19 cellular contexts compared by ENCODE assay signal in the genomic region with DNA sequence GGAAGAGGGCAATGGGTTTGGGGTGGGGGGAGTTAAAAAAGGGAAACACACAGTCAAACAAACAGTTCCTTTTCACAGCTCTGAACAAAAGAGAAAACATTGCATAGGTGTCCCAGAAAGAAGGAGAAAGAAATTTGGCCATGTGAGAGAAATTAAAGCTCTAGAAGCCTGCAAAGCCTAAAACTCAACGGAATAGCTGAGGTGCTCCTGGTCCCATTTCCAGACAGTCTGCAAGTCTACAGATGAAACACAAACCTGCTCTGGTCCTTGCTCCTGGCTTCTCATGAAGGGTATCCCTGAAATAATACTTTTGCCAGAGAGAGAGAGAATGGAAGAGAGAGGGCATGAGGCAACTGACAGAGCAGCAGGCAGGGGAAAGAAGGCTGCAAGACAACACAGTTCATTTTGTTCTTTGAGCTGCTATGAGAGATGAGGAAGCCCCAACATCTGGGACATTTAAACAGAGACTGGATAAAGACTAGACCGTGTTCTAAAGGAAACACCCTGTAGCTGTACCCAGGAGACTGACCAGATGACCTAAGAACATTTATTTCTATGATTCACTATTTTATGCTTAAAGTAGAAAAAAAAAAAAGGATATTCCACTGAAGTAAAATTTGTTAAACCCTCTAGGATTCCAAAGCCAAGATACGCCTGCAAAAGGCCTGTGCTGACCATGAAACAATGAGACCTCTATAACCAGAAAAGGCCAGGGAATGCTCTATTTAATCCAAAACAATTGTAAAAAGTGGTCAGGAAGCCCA. TPM values are rescaled to one million over a fixed set of nuclear protein-coding genes. Genes with fewer than 3 reads are reported as not detected.
DNase-seq lines count a peak whose midpoint lies in the region; ATAC-seq and TF ChIP-seq lines count a peak whose summit lies in the region.
"Had no signal": no experiment of that assay in that cellular context is flagged by ENCODE, and none has a peak within 500 bp of the region (broad histone marks: within the 10 kb centered on the region; RNA-seq: fewer than 3 reads in every experiment).

No MANE protein-coding gene starts in this region.

- H3K9me3 Mint-ChIP-seq in mesothelial cell of epicardium: no peaks in the 10 kb centered on the region
- H3K9me3 Mint-ChIP-seq: T-helper 1 cell treated with Interleukin-12 subunit alpha and Interleukin-12 subunit beta and Interleukin-4 antibody, amounts not matched to agents 30 μg/mL and 1 μg/mL, for 36 hours; WTC11 had no signal

- TF ChIP-seq CTCF in fibroblast of the aortic adventitia (IDR thresholded peaks at IDR 0.05; ENCODE audit: insufficient read depth, low read length) (no peak), mesothelial cell of epicardium (IDR thresholded peaks at IDR 0.05; ENCODE audit: unreplicated experiment) (no peak)

- peaks cover 78% of the 10 kb centered on the region for H3K4me1 Mint-ChIP-seq in mesothelial cell of epicardium

- no peaks in the 10 kb centered on the region for H3K36me3 Mint-ChIP-seq in mesothelial cell of epicardium
- H3K36me3 Mint-ChIP-seq: WTC11 had no signal

- H3K4me3 Mint-ChIP-seq in mesothelial cell of epicardium: peak overlapping the region; percentile 1
- H3K4me3 Mint-ChIP-seq: T-helper 1 cell treated with Interleukin-12 subunit alpha and Interleukin-12 subunit beta and Interleukin-4 antibody, amounts not matched to agents 30 μg/mL and 1 μg/mL, for 36 hours; WTC11 had no signal

- no peaks in the 10 kb centered on the region for H3K27me3 ChIP-seq in subcutaneous abdominal adipose tissue (ENCODE audit: control insufficient read depth in 5 of 5, insufficient read depth in 4 of 5, low read length in 5 of 5)
- H3K27me3 ChIP-seq: foreskin keratinocyte had no signal

- H3K27ac Mint-ChIP-seq in mesothelial cell of epicardium: peak overlapping the region; percentile 94
- H3K27ac Mint-ChIP-seq: T-helper 1 cell treated with Interleukin-12 subunit alpha and Interleukin-12 subunit beta and Interleukin-4 antibody, amounts not matched to agents 30 μg/mL and 1 μg/mL, for 36 hours; WTC11 had no signal

- no peak for ATAC-seq in HG03439 (IDR thresholded peaks at IDR 0.05; ENCODE audit: unreplicated experiment)
- ATAC-seq in HG03378 (IDR thresholded peaks at IDR 0.05; ENCODE audit: unreplicated experiment): no peak
- ATAC-seq: foreskin keratinocyte, WTC11 had no signal

- peak; percentile 54 for DNase-seq in amniotic epithelial cell (ENCODE audit: low read depth)
- peak; percentile 85 for DNase-seq in fibroblast of the aortic adventitia (ENCODE audit: low read depth)
- DNase-seq in mesothelial cell of epicardium (ENCODE audit: low spot score in 2 of 2, unreplicated experiment in 2 of 2): no peak
- no peak for DNase-seq in DMS79 treated with DMSO at 0.1 percent for 48 hours (lab: John Stamatoyannopoulos, UW)
- DNase-seq in EL: no peak
- DNase-seq: activated effector memory CD4-positive, alpha-beta T cell treated with anti-CD3 and anti-CD28 coated beads, Interleukin-2, amount 50 U/mL, for 16 hours; DMS79; effector CD4-positive, alpha-beta T cell; foreskin keratinocyte; mesendoderm; NCI-H1417; NK-92 treated with Interleukin-12 subunit alpha and Interleukin-12 subunit beta, amount 100 ng/mL, for 24 hours had no signal

- H3K4me3 ChIP-seq in fibroblast of the aortic adventitia (ENCODE audit: low read depth, low read length) (no peak overlapping the region), subcutaneous abdominal adipose tissue (ENCODE audit: low read depth in 1 of 5, low read length in 5 of 5) (peak overlapping the region in 1 of 5 donors; percentile 6)
- H3K4me3 ChIP-seq: prostate gland, thoracic aorta had no signal

- peaks cover 6 to 26% (median 24%) of the 10 kb centered on the region in 5 donors for H3K4me1 ChIP-seq in subcutaneous abdominal adipose tissue (ENCODE audit: control insufficient read depth in 5 of 5, insufficient read depth in 5 of 5, low read length in 5 of 5)
- H3K4me1 ChIP-seq: foreskin keratinocyte, prostate gland had no signal

- H3K9me3 ChIP-seq in subcutaneous abdominal adipose tissue (ENCODE audit: control insufficient read depth in 5 of 5, low read length in 5 of 5): no peaks in the 10 kb centered on the region
- H3K9me3 ChIP-seq: prostate gland, thoracic aorta had no signal

- peak overlapping the region; percentile 43 for H3K27ac ChIP-seq in subcutaneous abdominal adipose tissue (ENCODE audit: low read depth, low read length)
- H3K27ac ChIP-seq: foreskin keratinocyte, thoracic aorta had no signal

- no peaks in the 10 kb centered on the region for H3K27me3 Mint-ChIP-seq in mesothelial cell of epicardium (ENCODE audit: low read depth)

- no peaks in the 10 kb centered on the region for H3K36me3 ChIP-seq in subcutaneous abdominal adipose tissue (ENCODE audit: control insufficient read depth in 5 of 5, insufficient read depth in 5 of 5, low read length in 5 of 5)
- H3K36me3 ChIP-seq: prostate gland, thoracic aorta had no signal

- H3K9ac ChIP-seq in subcutaneous abdominal adipose tissue (ENCODE audit: low read length in 5 of 5): no peak overlapping the region

RNA-seq across cellular contexts. Expression of gene CYP26B1, which starts 57.3 kb away (rescaled TPM):
- 2.5 and 8.6 TPM in 2 replicates for total RNA-seq in fibroblast of the aortic adventitia (ENCODE audit: low replicate concordance)
- total RNA-seq in mesothelial cell of epicardium: 1,290 to 1,322 TPM (median 1,292 TPM) in 3 replicates

Comparison
In these comparisons a context has a peak if more than half of its experiments do, and no peak if none do; other contexts are left out.
1. DNase-seq: peak in amniotic epithelial cell (single experiment) and fibroblast of the aortic adventitia (single experiment); none in mesothelial cell of epicardium (0 of 2), DMS79 treated with DMSO at 0.1 percent for 48 hours (single experiment) and EL (single experiment).
2. RNA of gene CYP26B1, which starts 57.3 kb away (total RNA-seq): 1,290 to 1,322 TPM in mesothelial cell of epicardium; 2.5 to 8.6 TPM in fibroblast of the aortic adventitia; every median in the first group is over 100 times any median in the second.